ENCODE assay signal across 1 cellular context in the genomic region with DNA sequence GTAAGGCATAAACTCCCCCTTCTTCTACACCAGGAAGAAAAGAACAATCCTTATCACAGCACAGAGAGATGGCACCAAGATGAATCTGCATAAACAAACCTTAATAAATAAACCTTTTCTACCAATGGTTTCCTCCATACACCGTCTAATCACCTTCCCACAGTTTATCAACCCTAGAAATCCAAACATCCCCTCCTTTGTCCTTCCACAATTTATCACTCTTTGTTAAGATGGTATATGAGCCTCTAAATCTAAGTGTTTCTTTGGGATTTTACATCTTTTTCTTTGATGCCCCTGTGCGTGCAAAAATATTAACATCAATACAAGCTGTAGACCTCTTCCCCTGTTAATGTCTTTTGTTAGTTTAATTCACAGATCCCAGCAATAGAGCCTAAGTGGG.
TF ChIP-seq lines count a peak whose summit lies in the region.

No MANE protein-coding gene starts in this region.

TF ChIP-seq in GM23338, 12 proteins besides CTCF, POLR2A, EP300 and RAD21 (continued from another document):
- TF ChIP-seq, protein P1, sequence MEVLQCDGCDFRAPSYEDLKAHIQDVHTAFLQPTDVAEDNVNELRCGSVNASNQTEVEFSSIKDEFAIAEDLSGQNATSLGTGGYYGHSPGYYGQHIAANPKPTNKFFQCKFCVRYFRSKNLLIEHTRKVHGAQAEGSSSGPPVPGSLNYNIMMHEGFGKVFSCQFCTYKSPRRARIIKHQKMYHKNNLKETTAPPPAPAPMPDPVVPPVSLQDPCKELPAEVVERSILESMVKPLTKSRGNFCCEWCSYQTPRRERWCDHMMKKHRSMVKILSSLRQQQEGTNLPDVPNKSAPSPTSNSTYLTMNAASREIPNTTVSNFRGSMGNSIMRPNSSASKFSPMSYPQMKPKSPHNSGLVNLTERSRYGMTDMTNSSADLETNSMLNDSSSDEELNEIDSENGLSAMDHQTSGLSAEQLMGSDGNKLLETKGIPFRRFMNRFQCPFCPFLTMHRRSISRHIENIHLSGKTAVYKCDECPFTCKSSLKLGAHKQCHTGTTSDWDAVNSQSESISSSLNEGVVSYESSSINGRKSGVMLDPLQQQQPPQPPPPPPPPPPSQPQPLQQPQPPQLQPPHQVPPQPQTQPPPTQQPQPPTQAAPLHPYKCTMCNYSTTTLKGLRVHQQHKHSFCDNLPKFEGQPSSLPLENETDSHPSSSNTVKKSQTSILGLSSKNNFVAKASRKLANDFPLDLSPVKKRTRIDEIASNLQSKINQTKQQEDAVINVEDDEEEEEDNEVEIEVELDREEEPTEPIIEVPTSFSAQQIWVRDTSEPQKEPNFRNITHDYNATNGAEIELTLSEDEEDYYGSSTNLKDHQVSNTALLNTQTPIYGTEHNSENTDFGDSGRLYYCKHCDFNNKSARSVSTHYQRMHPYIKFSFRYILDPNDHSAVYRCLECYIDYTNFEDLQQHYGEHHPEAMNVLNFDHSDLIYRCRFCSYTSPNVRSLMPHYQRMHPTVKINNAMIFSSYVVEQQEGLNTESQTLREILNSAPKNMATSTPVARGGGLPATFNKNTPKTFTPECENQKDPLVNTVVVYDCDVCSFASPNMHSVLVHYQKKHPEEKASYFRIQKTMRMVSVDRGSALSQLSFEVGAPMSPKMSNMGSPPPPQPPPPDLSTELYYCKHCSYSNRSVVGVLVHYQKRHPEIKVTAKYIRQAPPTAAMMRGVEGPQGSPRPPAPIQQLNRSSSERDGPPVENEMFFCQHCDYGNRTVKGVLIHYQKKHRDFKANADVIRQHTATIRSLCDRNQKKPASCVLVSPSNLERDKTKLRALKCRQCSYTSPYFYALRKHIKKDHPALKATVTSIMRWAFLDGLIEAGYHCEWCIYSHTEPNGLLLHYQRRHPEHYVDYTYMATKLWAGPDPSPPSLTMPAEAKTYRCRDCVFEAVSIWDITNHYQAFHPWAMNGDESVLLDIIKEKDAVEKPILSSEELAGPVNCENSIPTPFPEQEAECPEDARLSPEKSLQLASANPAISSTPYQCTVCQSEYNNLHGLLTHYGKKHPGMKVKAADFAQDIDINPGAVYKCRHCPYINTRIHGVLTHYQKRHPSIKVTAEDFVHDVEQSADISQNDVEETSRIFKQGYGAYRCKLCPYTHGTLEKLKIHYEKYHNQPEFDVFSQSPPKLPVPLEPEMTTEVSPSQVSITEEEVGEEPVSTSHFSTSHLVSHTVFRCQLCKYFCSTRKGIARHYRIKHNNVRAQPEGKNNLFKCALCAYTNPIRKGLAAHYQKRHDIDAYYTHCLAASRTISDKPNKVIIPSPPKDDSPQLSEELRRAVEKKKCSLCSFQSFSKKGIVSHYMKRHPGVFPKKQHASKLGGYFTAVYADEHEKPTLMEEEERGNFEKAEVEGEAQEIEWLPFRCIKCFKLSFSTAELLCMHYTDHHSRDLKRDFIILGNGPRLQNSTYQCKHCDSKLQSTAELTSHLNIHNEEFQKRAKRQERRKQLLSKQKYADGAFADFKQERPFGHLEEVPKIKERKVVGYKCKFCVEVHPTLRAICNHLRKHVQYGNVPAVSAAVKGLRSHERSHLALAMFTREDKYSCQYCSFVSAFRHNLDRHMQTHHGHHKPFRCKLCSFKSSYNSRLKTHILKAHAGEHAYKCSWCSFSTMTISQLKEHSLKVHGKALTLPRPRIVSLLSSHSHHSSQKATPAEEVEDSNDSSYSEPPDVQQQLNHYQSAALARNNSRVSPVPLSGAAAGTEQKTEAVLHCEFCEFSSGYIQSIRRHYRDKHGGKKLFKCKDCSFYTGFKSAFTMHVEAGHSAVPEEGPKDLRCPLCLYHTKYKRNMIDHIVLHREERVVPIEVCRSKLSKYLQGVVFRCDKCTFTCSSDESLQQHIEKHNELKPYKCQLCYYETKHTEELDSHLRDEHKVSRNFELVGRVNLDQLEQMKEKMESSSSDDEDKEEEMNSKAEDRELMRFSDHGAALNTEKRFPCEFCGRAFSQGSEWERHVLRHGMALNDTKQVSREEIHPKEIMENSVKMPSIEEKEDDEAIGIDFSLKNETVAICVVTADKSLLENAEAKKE (CRISPR knock-in tag; IDR thresholded peaks at IDR 0.05) = no peak
- no peak for TF ChIP-seq EZH2phosphoT487 (IDR thresholded peaks at IDR 0.05; ENCODE audit: unreplicated experiment)
- TF ChIP-seq, protein P2, sequence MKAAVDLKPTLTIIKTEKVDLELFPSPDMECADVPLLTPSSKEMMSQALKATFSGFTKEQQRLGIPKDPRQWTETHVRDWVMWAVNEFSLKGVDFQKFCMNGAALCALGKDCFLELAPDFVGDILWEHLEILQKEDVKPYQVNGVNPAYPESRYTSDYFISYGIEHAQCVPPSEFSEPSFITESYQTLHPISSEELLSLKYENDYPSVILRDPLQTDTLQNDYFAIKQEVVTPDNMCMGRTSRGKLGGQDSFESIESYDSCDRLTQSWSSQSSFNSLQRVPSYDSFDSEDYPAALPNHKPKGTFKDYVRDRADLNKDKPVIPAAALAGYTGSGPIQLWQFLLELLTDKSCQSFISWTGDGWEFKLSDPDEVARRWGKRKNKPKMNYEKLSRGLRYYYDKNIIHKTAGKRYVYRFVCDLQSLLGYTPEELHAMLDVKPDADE (IDR thresholded peaks at IDR 0.05) = no peak
- TF ChIP-seq JUNB (IDR thresholded peaks at IDR 0.05; ENCODE audit: unreplicated experiment) = no peak
- no peak for TF ChIP-seq STAT1 (IDR thresholded peaks at IDR 0.05; ENCODE audit: unreplicated experiment)
- TF ChIP-seq ZNF114 (CRISPR knock-in tag; IDR thresholded peaks at IDR 0.05) = no peak
- TF ChIP-seq REST (IDR thresholded peaks at IDR 0.05; ENCODE audit: unreplicated experiment) = no peak
- no peak for TF ChIP-seq ZNF331 (CRISPR knock-in tag; IDR thresholded peaks at IDR 0.05; ENCODE audit: low read depth)
